ENCODE assay signal across 8 cellular contexts in genomic region chr13:114065141-114065925, GRCh38.
A peak's percentile ranks its signal among the peaks of the same experiment; 100 is the strongest.
DNase-seq lines count a peak whose midpoint lies in the region; ATAC-seq and TF ChIP-seq lines count a peak whose summit lies in the region.

No MANE protein-coding gene starts in this region.

- BruUV-seq in IMR-90 (replicated peaks; lab: Mats Ljungman, UMichigan), result no TSS peak

- H4K91ac ChIP-seq in IMR-90 (ENCODE audit: insufficient read depth, low read depth, low read length), result peak overlapping the region; percentile 96

- H3K9me3 ChIP-seq in IMR-90 (ENCODE audit: control insufficient read depth, insufficient read depth, low read length) (no peaks in the 10 kb centered on the region), ovary (no peaks in the 10 kb centered on the region), testis (no peaks in the 10 kb centered on the region)

- TF ChIP-seq POLR2A in IMR-90 (IDR thresholded peaks at IDR 0.05; ENCODE audit: low read depth, low read length) (peak; percentile 55; the same call in 1 of the 2 replicates), ovary (IDR thresholded peaks at IDR 0.05) (peak; percentile 32), testis (IDR thresholded peaks at IDR 0.05) (no peak)

- H4K5ac ChIP-seq in IMR-90 (ENCODE audit: low read depth, low read length), result peak overlapping the region; percentile 74

- no peaks in the 10 kb centered on the region for H3K9me3 Mint-ChIP-seq in activated naive CD8-positive, alpha-beta T cell (ENCODE audit: low read depth)
- peaks cover 11% of the 10 kb centered on the region for H3K9me3 Mint-ChIP-seq in glutamatergic neuron (ENCODE audit: unreplicated experiment)

- H2BK5ac ChIP-seq in IMR-90 (ENCODE audit: low read depth, low read length, poor library complexity, severe bottlenecking), result peak overlapping the region; percentile 96

- H3K4me1 ChIP-seq in IMR-90 (ENCODE audit: control insufficient read depth, insufficient read depth, low read length) (peaks cover 52% of the 10 kb centered on the region), ovary (ENCODE audit: insufficient read depth) (peaks cover 22% of the 10 kb centered on the region), testis (peaks cover 42% of the 10 kb centered on the region)

- no peaks in the 10 kb centered on the region for H3K36me3 Mint-ChIP-seq in activated naive CD8-positive, alpha-beta T cell
- H3K36me3 Mint-ChIP-seq in glutamatergic neuron (ENCODE audit: unreplicated experiment), result no peaks in the 10 kb centered on the region

- H3K36me3 ChIP-seq in IMR-90 (ENCODE audit: control insufficient read depth, insufficient read depth, low read length) (peaks cover 7% of the 10 kb centered on the region; the same call in 1 of the 2 replicates), ovary (no peaks in the 10 kb centered on the region), testis (ENCODE audit: low read depth, missing control alignments) (no peaks in the 10 kb centered on the region)

- peak overlapping the region; percentile 69 for H3K14ac ChIP-seq in IMR-90 (replicated peaks; ENCODE audit: low read depth, low read length)

- DNase-seq in AG08395 (ENCODE audit: low spot score), result peak; percentile 90
- peak; percentile 98 for DNase-seq in IMR-90
- peak; percentile 78 for DNase-seq in SKM-1 (lab: John Stamatoyannopoulos, UW; ENCODE audit: unreplicated experiment)
- peak; percentile 87 for DNase-seq in glutamatergic neuron
- peak; percentile 86 to 91 (median 90) for DNase-seq in ovary
- peak; percentile 83 for DNase-seq in testis

- peaks cover 13% of the 10 kb centered on the region for H4K20me1 ChIP-seq in IMR-90 (ENCODE audit: insufficient read depth, low read length)

- in situ Hi-C loops in IMR-90 (cut with MboI; ENCODE audit: low sequenced_read_pairs), result loop anchor here (5.0 kb wide), 1 partner anchor 67 kb away; the partner anchor contains the start of gene RASA3

- TF ChIP-seq EP300 in ovary (IDR thresholded peaks at IDR 0.05), result peak; percentile 94

- 0% methylated on average over 7 of the region's 25 CpGs; no CpG with 5 or more reads in 1 of the 2 experiments for WGBS in IMR-90 (ENCODE audit: extremely low coverage in 2 of 2, insufficient read length in 1 of 2), 2 experiments
- WGBS in ovary, 3 donors, result 10 to 13% (median 11%) methylated on average over 25 of the region's 25 CpGs
- WGBS in testis, 2 donors, result 43 to 56% methylated on average over 19 to 25 of the region's 25 CpGs

- H2BK20ac ChIP-seq in IMR-90 (ENCODE audit: low read depth, low read length), result peak overlapping the region; percentile 82

- peak overlapping the region; percentile 78 for H2AFZ ChIP-seq in IMR-90 (replicated peaks; ENCODE audit: low read length, poor library complexity)

- H3K23ac ChIP-seq in IMR-90 (ENCODE audit: low read depth, low read length), result peak overlapping the region; percentile 89

- H3K9ac ChIP-seq in IMR-90 (ENCODE audit: low read depth, low read length), result peak overlapping the region; percentile 77

- TF ChIP-seq CTCF in IMR-90 (conservative IDR thresholded peaks at IDR 0.05; ENCODE audit: low read depth, low read length) (peak; percentile 12; the same call in 1 of the 2 replicates), glutamatergic neuron (IDR thresholded peaks at IDR 0.05; ENCODE audit: partially characterized antibody, unreplicated experiment) (no peak), ovary (IDR thresholded peaks at IDR 0.05) (no peak), testis (IDR thresholded peaks at IDR 0.05) (no peak)

- no peaks in the 10 kb centered on the region for H3K27me3 ChIP-seq in IMR-90 (ENCODE audit: control insufficient read depth, insufficient read depth, low read length)
- no peaks in the 10 kb centered on the region for H3K27me3 ChIP-seq in ovary
- H3K27me3 ChIP-seq in testis, result no peaks in the 10 kb centered on the region

- peak; percentile 19; the same call in 1 of the 2 replicates for TF ChIP-seq RAD21 in IMR-90 (IDR thresholded peaks at IDR 0.05; ENCODE audit: low read length)

- POLR2A ChIA-PET in IMR-90 (lab: Charles Lee; ENCODE audit: unreplicated experiment), result interaction anchor here (0.8 to 1.1 kb wide), 3 partner anchors 25 to 66 kb away, joined by 3 to 6 read pairs (median 3); no protein-coding TSS in a partner anchor

- peaks cover 15% of the 10 kb centered on the region for H3K9me1 ChIP-seq in IMR-90 (ENCODE audit: insufficient read depth, low read length)

- peak overlapping the region; percentile 97 for H3K56ac ChIP-seq in IMR-90 (ENCODE audit: extremely low read depth, insufficient read depth, low read length)

- H3K79me1 ChIP-seq in IMR-90 (ENCODE audit: low read depth in 1 of 2, low read length in 2 of 2), result peaks cover 12 to 66% of the 10 kb centered on the region in 2 experiments; a peak in 3 of 4 replicates

- H3K4me3 Mint-ChIP-seq in activated naive CD8-positive, alpha-beta T cell, result peak overlapping the region; percentile 84
- H3K4me3 Mint-ChIP-seq in glutamatergic neuron (ENCODE audit: unreplicated experiment), result peak overlapping the region; percentile 63

- peak overlapping the region; percentile 77 for H3K4me2 ChIP-seq in IMR-90 (ENCODE audit: low read depth, low read length)

- no peaks in the 10 kb centered on the region for H3K27me3 Mint-ChIP-seq in activated naive CD8-positive, alpha-beta T cell
- H3K27me3 Mint-ChIP-seq in glutamatergic neuron (ENCODE audit: unreplicated experiment), result peaks cover 16% of the 10 kb centered on the region

- peak overlapping the region; percentile 100 for H3K4ac ChIP-seq in IMR-90 (ENCODE audit: low read depth, low read length)

- H3K27ac ChIP-seq in IMR-90 (ENCODE audit: insufficient read depth, low read length), result peak overlapping the region; percentile 98
- peak overlapping the region; percentile 89 to 99 for H3K27ac ChIP-seq in ovary
- peak overlapping the region; percentile 89 to 91 for H3K27ac ChIP-seq in testis

- dilution Hi-C loops in IMR-90 (cut with HindIII; ENCODE audit: low sequenced_read_pairs, unreplicated experiment), result no loop called here

- H4K8ac ChIP-seq in IMR-90 (ENCODE audit: low read depth in 2 of 2, low read length in 2 of 2), result peak overlapping the region; percentile 87 to 89

- H2AK9ac ChIP-seq in IMR-90 (replicated peaks; ENCODE audit: low read depth, low read length, poor library complexity), result peak overlapping the region; percentile 99

- peak overlapping the region; percentile 88 for H2AK5ac ChIP-seq in IMR-90 (ENCODE audit: low read depth, low read length)

- H3K4me3 ChIP-seq in IMR-90 (ENCODE audit: insufficient read depth, low read depth, low read length) (peak overlapping the region; percentile 13; the same call in 1 of the 2 replicates), ovary (peak overlapping the region; percentile 38), testis (no peak overlapping the region)

- H3K4me1 Mint-ChIP-seq in activated naive CD8-positive, alpha-beta T cell (ENCODE audit: low read depth), result peaks cover 57% of the 10 kb centered on the region
- peaks cover 19% of the 10 kb centered on the region for H3K4me1 Mint-ChIP-seq in glutamatergic neuron (ENCODE audit: low read depth, unreplicated experiment)

- ATAC-seq in GM19324 (IDR thresholded peaks at IDR 0.05; ENCODE audit: low FRiP score, unreplicated experiment) (peak; percentile 34), IMR-90 (ENCODE audit: low read depth) (peak; percentile 84)

- H3K27ac Mint-ChIP-seq in activated naive CD8-positive, alpha-beta T cell, result peak overlapping the region; percentile 96
- H3K27ac Mint-ChIP-seq in glutamatergic neuron (ENCODE audit: unreplicated experiment), result peak overlapping the region; percentile 94

- H2BK120ac ChIP-seq in IMR-90 (ENCODE audit: low read depth, low read length), result peak overlapping the region; percentile 96

- peak overlapping the region; percentile 91; the same call in 2 of the 3 replicates for H2BK15ac ChIP-seq in IMR-90 (ENCODE audit: low read depth, low read length)

- CTCF ChIA-PET in IMR-90 (lab: Yijun Ruan, JAX), result interaction anchor here (0.8 kb wide), 1 partner anchor 63 kb away, joined by 3 read pairs; no protein-coding TSS in a partner anchor

- intact Hi-C loops in IMR-90 (cut with micrococcal nuclease) (loop anchor here (1.0 kb wide), 2 partner anchors 54 to 66 kb away; no protein-coding TSS in a partner anchor), ovary (cut with DNase I) (loop anchor here in 3 of 4 donors (5.0 to 10.0 kb wide), 3 partner anchors 62 to 69 kb away; partner anchors contain the start of gene RASA3 (in 2 of the 3)), testis (cut with DNase I; ENCODE audit: low total_unique reads) (no loop called here)

- peak overlapping the region; percentile 79 for H3K18ac ChIP-seq in IMR-90 (ENCODE audit: low read depth, low read length)

TF ChIP-seq in IMR-90, 13 proteins besides CTCF, POLR2A, EP300 and RAD21 (continues in another document):
- TF ChIP-seq ELK1 (IDR thresholded peaks at IDR 0.05; ENCODE audit: borderline replicate concordance, low read depth, low read length) (no peak), MAFK (IDR thresholded peaks at IDR 0.05; ENCODE audit: low read depth, low read length) (0 out of 2 replicates have a peak, but pooled peaks have one; percentile 1), CHD1 (IDR thresholded peaks at IDR 0.05; ENCODE audit: low read depth, low read length) (no peak; the same call in 1 of the 2 replicates), MAZ (IDR thresholded peaks at IDR 0.05; ENCODE audit: borderline replicate concordance, low read depth, low read length) (peak; percentile 87; the same call in 1 of the 2 replicates), FOS (IDR thresholded peaks at IDR 0.05; ENCODE audit: low read depth, low read length) (peak; percentile 94), SMC3 (IDR thresholded peaks at IDR 0.05; ENCODE audit: low read depth, low read length) (0 out of 2 replicates have a peak, but pooled peaks have one; percentile 6), NFE2L2 (IDR thresholded peaks at IDR 0.05; ENCODE audit: low read depth, low read length) (peak; percentile 75; the same call in 1 of the 2 replicates), BHLHE40 (IDR thresholded peaks at IDR 0.05; ENCODE audit: low read depth, low read length) (peak; percentile 94)
- TF ChIP-seq, protein P1, sequence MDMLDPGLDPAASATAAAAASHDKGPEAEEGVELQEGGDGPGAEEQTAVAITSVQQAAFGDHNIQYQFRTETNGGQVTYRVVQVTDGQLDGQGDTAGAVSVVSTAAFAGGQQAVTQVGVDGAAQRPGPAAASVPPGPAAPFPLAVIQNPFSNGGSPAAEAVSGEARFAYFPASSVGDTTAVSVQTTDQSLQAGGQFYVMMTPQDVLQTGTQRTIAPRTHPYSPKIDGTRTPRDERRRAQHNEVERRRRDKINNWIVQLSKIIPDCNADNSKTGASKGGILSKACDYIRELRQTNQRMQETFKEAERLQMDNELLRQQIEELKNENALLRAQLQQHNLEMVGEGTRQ (IDR thresholded peaks at IDR 0.05; ENCODE audit: low read depth, low read length), result peak; percentile 98

Comparison
In these comparisons a context has a peak if more than half of its experiments do, and no peak if none do; other contexts are left out.
1. H3K4me3 ChIP-seq: peak in IMR-90 (single experiment) and ovary (single experiment); none in testis (0 of 2).
2. Peak in every context shown above with its lines, with median percentiles within 50 percentile points of each other: DNase-seq and H3K27ac ChIP-seq.